8 cellular contexts compared by ENCODE assay signal in the genomic region with DNA sequence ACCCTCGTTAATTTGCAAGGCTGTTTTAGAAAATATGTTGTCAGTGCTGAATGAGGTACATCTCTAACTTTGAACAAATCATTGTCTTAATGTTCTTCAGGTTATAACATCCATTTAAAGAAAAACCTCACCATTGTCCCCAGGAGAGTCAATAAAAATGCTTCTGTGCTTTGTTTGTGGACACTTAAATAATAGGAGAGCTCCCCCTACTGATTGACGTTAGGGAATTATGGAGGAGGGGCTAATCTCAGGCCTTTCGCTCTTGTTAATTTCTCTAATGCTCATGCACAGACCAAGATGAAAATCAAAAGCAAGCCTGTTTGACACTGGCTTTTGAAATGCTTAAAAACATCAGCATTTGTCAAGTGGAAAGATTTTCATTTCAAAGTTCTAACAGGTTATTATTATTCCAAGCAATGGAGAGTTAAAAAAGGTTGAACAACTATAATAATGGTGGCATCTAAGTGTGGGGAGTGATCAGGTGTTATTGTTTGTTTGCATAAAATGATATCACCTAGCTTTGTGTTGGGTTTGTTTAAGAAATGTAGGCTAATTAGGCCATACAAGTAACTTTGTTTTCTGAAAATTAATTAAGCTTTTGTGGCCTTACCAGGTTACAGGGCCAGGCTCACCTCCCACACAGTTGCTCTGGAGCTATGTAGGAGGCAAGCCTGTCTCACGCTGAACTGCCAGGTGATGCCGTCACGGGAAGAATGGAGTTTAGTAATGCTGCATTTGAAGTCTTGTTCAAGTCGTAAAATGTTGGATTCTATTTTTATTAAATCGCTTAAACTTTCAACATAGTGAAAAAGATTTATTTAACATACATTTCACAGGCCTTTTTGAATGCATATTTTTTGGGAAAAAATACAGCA. TPM values are rescaled to one million over a fixed set of nuclear protein-coding genes. Genes with fewer than 3 reads are reported as not detected.
A peak's percentile ranks its signal among the peaks of the same experiment; 100 is the strongest.
DNase-seq lines count a peak whose midpoint lies in the region; ATAC-seq and TF ChIP-seq lines count a peak whose summit lies in the region.

No MANE protein-coding gene starts in this region.

- intact Hi-C loops in uterus (cut with DNase I; ENCODE audit: low total_unique reads): no loop called here

- TF ChIP-seq CTCF in BE2C (IDR thresholded peaks at IDR 0.05; ENCODE audit: low read depth, low read length) (peak; percentile 60), uterus (IDR thresholded peaks at IDR 0.05) (peak; percentile 47 to 62 (median 58))

- H3K4me1 ChIP-seq in BE2C (no peaks in the 10 kb centered on the region), uterus (no peaks in the 10 kb centered on the region)

- H3K4me1 Mint-ChIP-seq in central memory CD8-positive, alpha-beta T cell: peaks cover 5% of the 10 kb centered on the region

- peaks cover 27% of the 10 kb centered on the region for H3K27me3 Mint-ChIP-seq in central memory CD8-positive, alpha-beta T cell

- H3K4me3 ChIP-seq in BE2C (ENCODE audit: low read depth, low read length) (no peak overlapping the region), uterus (no peak overlapping the region)

- no peaks in the 10 kb centered on the region for H3K27me3 ChIP-seq in BE2C
- H3K27me3 ChIP-seq in uterus: no peaks in the 10 kb centered on the region

- H3K36me3 Mint-ChIP-seq in central memory CD8-positive, alpha-beta T cell (ENCODE audit: insufficient read depth): peaks cover 2% of the 10 kb centered on the region

- TF ChIP-seq POLR2A in uterus (IDR thresholded peaks at IDR 0.05): no peak

- ATAC-seq in GM19035 (IDR thresholded peaks at IDR 0.05; ENCODE audit: unreplicated experiment) (peak; percentile 69), HG03558 (IDR thresholded peaks at IDR 0.05; ENCODE audit: extremely low read depth, unreplicated experiment) (peak; percentile 85)
- peak; percentile 58 for ATAC-seq in central memory CD8-positive, alpha-beta T cell (replicated peaks; ENCODE audit: extremely low read depth, poor library complexity, severe bottlenecking)

- H3K27ac Mint-ChIP-seq in central memory CD8-positive, alpha-beta T cell (ENCODE audit: low read depth): no peak overlapping the region

- H3K36me3 ChIP-seq in BE2C (no peaks in the 10 kb centered on the region), uterus (no peaks in the 10 kb centered on the region)

- H3K9me3 Mint-ChIP-seq in central memory CD8-positive, alpha-beta T cell: no peaks in the 10 kb centered on the region

- DNase-seq in BE2C: no peak
- DNase-seq in NCI-H82 (lab: John Stamatoyannopoulos, UW): peak; percentile 71
- DNase-seq in central memory CD8-positive, alpha-beta T cell (ENCODE audit: low spot score in 2 of 2): no peak
- peak; percentile 60 for DNase-seq in kidney tubule cell (ENCODE audit: low spot score)
- peak in 1 of 2 donors; percentile 25 for DNase-seq in uterus
- DNase-seq in activated gamma-delta T cell (lab: John Stamatoyannopoulos, UW): no peak

- H3K9me3 ChIP-seq in BE2C: no peaks in the 10 kb centered on the region
- H3K9me3 ChIP-seq in uterus: no peaks in the 10 kb centered on the region

- no peak overlapping the region for H3K4me3 Mint-ChIP-seq in central memory CD8-positive, alpha-beta T cell

- no peak overlapping the region for H3K27ac ChIP-seq in uterus

RNA-seq across cellular contexts. Expression of a gene that starts 51.7 kb away (rescaled TPM):
- polyA plus RNA-seq in BE2C (2012; ENCODE audit: insufficient read depth, insufficient read length, low read depth): not detected
- total RNA-seq in uterus: not detected

Comparison
In these comparisons a context has a peak if more than half of its experiments do, and no peak if none do; other contexts are left out.
1. DNase-seq: peak in NCI-H82 (single experiment) and kidney tubule cell (single experiment); none in BE2C (single experiment), central memory CD8-positive, alpha-beta T cell (0 of 2) and activated gamma-delta T cell (single experiment).
2. Peak in every context shown above with its lines, with median percentiles within 50 percentile points of each other: ATAC-seq.